Comparison of ENCODE assay signal across 10 cellular contexts in genomic region chr10:11255796-11256444, GRCh38.
A peak's percentile ranks its signal among the peaks of the same experiment; 100 is the strongest.
DNase-seq lines count a peak whose midpoint lies in the region; ATAC-seq, FAIRE-seq and TF ChIP-seq lines count a peak whose summit lies in the region.
"Had no signal": no experiment of that assay in that cellular context is flagged by ENCODE, and none has a peak within 500 bp of the region (broad histone marks: within the 10 kb centered on the region; RNA-seq: fewer than 3 reads in every experiment).

No MANE protein-coding gene starts in this region.

- 96 to 98% methylated on average over 5 to 7 of the region's 7 CpGs for WGBS in endodermal cell (ENCODE audit: insufficient coverage in 1 of 2, insufficient read length in 1 of 2), 2 experiments
- WGBS in prostate gland, result 78% methylated on average over 7 of the region's 7 CpGs
- WGBS in mammary epithelial cell (ENCODE audit: low coverage, missing lambda C conversion rate), result 66% methylated on average over 7 of the region's 7 CpGs

- H3K27me3 Mint-ChIP-seq in CD4-positive, alpha-beta T cell, result no peaks in the 10 kb centered on the region
- H3K27me3 Mint-ChIP-seq in endodermal cell (ENCODE audit: insufficient read depth), result no peaks in the 10 kb centered on the region

- no peaks in the 10 kb centered on the region for H4K20me1 ChIP-seq in mammary epithelial cell (ENCODE audit: insufficient read depth, low read length)

- peaks cover 8% of the 10 kb centered on the region for H3K4me1 ChIP-seq in effector memory CD4-positive, alpha-beta T cell (ENCODE audit: control insufficient read depth, insufficient read depth, low read length, poor library complexity, severe bottlenecking)
- H3K4me1 ChIP-seq in endodermal cell (ENCODE audit: control insufficient read depth, insufficient read depth, low read length) (no peaks in the 10 kb centered on the region), prostate gland (replicated peaks) (no peaks in the 10 kb centered on the region), mammary epithelial cell (ENCODE audit: insufficient read depth, low read length) (no peaks in the 10 kb centered on the region)
- H3K4me1 ChIP-seq: colonic mucosa had no signal

- H3K36me3 ChIP-seq in effector memory CD4-positive, alpha-beta T cell (ENCODE audit: control insufficient read depth, insufficient read depth, low read length), result peaks cover 83% of the 10 kb centered on the region
- H3K36me3 ChIP-seq in endodermal cell (ENCODE audit: control insufficient read depth, insufficient read depth, low read length) (peaks cover 91% of the 10 kb centered on the region), prostate gland (no peaks in the 10 kb centered on the region), mammary epithelial cell (ENCODE audit: insufficient read depth, low read length) (no peaks in the 10 kb centered on the region)
- H3K36me3 ChIP-seq: colonic mucosa had no signal

- H3K9ac ChIP-seq in endodermal cell (ENCODE audit: extremely low read depth, low read length, poor library complexity, severe bottlenecking) (no peak overlapping the region), mammary epithelial cell (ENCODE audit: insufficient read depth, low read length) (no peak overlapping the region)

- H3K4me1 Mint-ChIP-seq in CD4-positive, alpha-beta T cell (ENCODE audit: low read depth), result peaks cover 89% of the 10 kb centered on the region
- no peaks in the 10 kb centered on the region for H3K4me1 Mint-ChIP-seq in endodermal cell

- CTCF ChIA-PET in CD4-positive, alpha-beta T cell (lab: Charles Lee), result interaction anchor here (0.7 to 1.4 kb wide), 3 partner anchors 30 to 77 kb away, joined by 3 to 4 read pairs (median 4); no protein-coding TSS in a partner anchor
- CTCF ChIA-PET in mammary epithelial cell (lab: Charles Lee; ENCODE audit: low non-redundant PET), result no interaction called here

- no peak for DNase-seq in CD4-positive, alpha-beta T cell
- no peak for DNase-seq in GM19239 (ENCODE audit: insufficient read length, low spot score)
- peak; percentile 34 for DNase-seq in NCI-H1105 (lab: John Stamatoyannopoulos, UW)
- DNase-seq in effector memory CD4-positive, alpha-beta T cell, result no peak
- DNase-seq in endodermal cell, result no peak
- no peak for DNase-seq in prostate gland (ENCODE audit: low spot score)
- no peak for DNase-seq in mammary epithelial cell
- DNase-seq in GM20000 (ENCODE audit: low spot score), result no peak
- DNase-seq: colonic mucosa, DMS53 had no signal

- no peak for TF ChIP-seq CTCF in CD4-positive, alpha-beta T cell (IDR thresholded peaks at IDR 0.05)
- TF ChIP-seq CTCF in endodermal cell (conservative IDR thresholded peaks at IDR 0.05), result no peak
- TF ChIP-seq CTCF in prostate gland (IDR thresholded peaks at IDR 0.05), result no peak
- TF ChIP-seq CTCF in mammary epithelial cell (conservative IDR thresholded peaks at IDR 0.05 in 1 of 2, IDR thresholded peaks at IDR 0.05 in 1 of 2; ENCODE audit: extremely low read depth in 1 of 2, insufficient read depth in 1 of 2, low read depth in 1 of 2, low read length in 2 of 2), result no peak
- TF ChIP-seq CTCF in GM20000 (IDR thresholded peaks at IDR 0.05; ENCODE audit: extremely low read depth, missing control alignments), result no peak

- POLR2A ChIA-PET in CD4-positive, alpha-beta T cell (lab: Charles Lee), result interaction anchor here (0.6 kb wide), 1 partner anchor 29 kb away, joined by 5 read pairs; no protein-coding TSS in a partner anchor

- no peak for ATAC-seq in CD4-positive, alpha-beta T cell (ENCODE audit: poor library complexity)

- peak overlapping the region; percentile 26 for H3K27ac ChIP-seq in CD4-positive, alpha-beta T cell (ENCODE audit: low read depth, low read length)
- H3K27ac ChIP-seq in effector memory CD4-positive, alpha-beta T cell (ENCODE audit: insufficient read depth, low read length, poor library complexity, severe bottlenecking), result peak overlapping the region; percentile 51
- H3K27ac ChIP-seq in endodermal cell (ENCODE audit: low read depth, low read length) (no peak overlapping the region), prostate gland (no peak overlapping the region), mammary epithelial cell (ENCODE audit: insufficient read depth, low read depth, low read length) (no peak overlapping the region)
- H3K27ac ChIP-seq: colonic mucosa had no signal

- in situ Hi-C loops in mammary epithelial cell (cut with MboI; ENCODE audit: low sequenced_read_pairs in 2 of 2), result no loop called here

- H3K9me3 ChIP-seq in CD4-positive, alpha-beta T cell (ENCODE audit: control insufficient read depth, low read length), result no peaks in the 10 kb centered on the region
- H3K9me3 ChIP-seq in effector memory CD4-positive, alpha-beta T cell (ENCODE audit: control insufficient read depth, low read length), result no peaks in the 10 kb centered on the region
- H3K9me3 ChIP-seq in endodermal cell (ENCODE audit: control insufficient read depth, low read length) (no peaks in the 10 kb centered on the region), prostate gland (no peaks in the 10 kb centered on the region), mammary epithelial cell (replicated peaks; ENCODE audit: insufficient read depth, low read length) (peaks cover 22% of the 10 kb centered on the region)
- H3K9me3 ChIP-seq: colonic mucosa had no signal

- H3K4me3 ChIP-seq in effector memory CD4-positive, alpha-beta T cell (ENCODE audit: insufficient read depth, low read depth, low read length, poor library complexity, severe bottlenecking), result no peak overlapping the region
- H3K4me3 ChIP-seq in endodermal cell (ENCODE audit: low read length) (no peak overlapping the region), prostate gland (no peak overlapping the region), mammary epithelial cell (replicated peaks in 1 of 3; ENCODE audit: insufficient read depth in 1 of 3, low read depth in 2 of 3, low read length in 3 of 3) (no peak overlapping the region)
- H3K4me3 ChIP-seq: colonic mucosa had no signal

- no peak overlapping the region for H2AFZ ChIP-seq in mammary epithelial cell (ENCODE audit: low read depth, low read length)

- no peaks in the 10 kb centered on the region for H3K79me2 ChIP-seq in mammary epithelial cell (ENCODE audit: insufficient read depth, low read length)

- peak; percentile 79 for FAIRE-seq in GM19239 (lab: Jason Lieb, UNC)

- H3K4me2 ChIP-seq in mammary epithelial cell (ENCODE audit: insufficient read depth, low read depth, low read length), result no peak overlapping the region

- peaks cover 23% of the 10 kb centered on the region for H3K36me3 Mint-ChIP-seq in CD4-positive, alpha-beta T cell (ENCODE audit: low read depth)
- H3K36me3 Mint-ChIP-seq in endodermal cell (ENCODE audit: low read depth), result peaks cover 64% of the 10 kb centered on the region

- TF ChIP-seq POLR2A in prostate gland (IDR thresholded peaks at IDR 0.05), result no peak

- no peaks in the 10 kb centered on the region for H3K27me3 ChIP-seq in CD4-positive, alpha-beta T cell (ENCODE audit: control insufficient read depth, insufficient read depth, low read length)
- no peaks in the 10 kb centered on the region for H3K27me3 ChIP-seq in effector memory CD4-positive, alpha-beta T cell (replicated peaks; ENCODE audit: control insufficient read depth, insufficient read depth, low read length, poor library complexity, severe bottlenecking)
- H3K27me3 ChIP-seq in endodermal cell (ENCODE audit: control insufficient read depth, insufficient read depth, low read length, poor library complexity, severe bottlenecking) (no peaks in the 10 kb centered on the region), prostate gland (replicated peaks; ENCODE audit: insufficient read depth) (no peaks in the 10 kb centered on the region), mammary epithelial cell (ENCODE audit: insufficient read depth, low read length) (no peaks in the 10 kb centered on the region)
- H3K27me3 ChIP-seq: colonic mucosa had no signal

- intact Hi-C loops in CD4-positive, alpha-beta T cell (cut with DNase I, micrococcal nuclease), result loop anchor here in 1 of 2 experiments (5.0 kb wide), 1 partner anchor 79 kb away; no protein-coding TSS in a partner anchor
- intact Hi-C loops in prostate gland (cut with DNase I) (no loop called here), mammary epithelial cell (cut with micrococcal nuclease) (no loop called here)

- no peak overlapping the region for H3K4me3 Mint-ChIP-seq in CD4-positive, alpha-beta T cell
- no peak overlapping the region for H3K4me3 Mint-ChIP-seq in endodermal cell

- BruUV-seq in mammary epithelial cell (replicated peaks; lab: Mats Ljungman, UMichigan), result no TSS peak

- H3K9me3 Mint-ChIP-seq in CD4-positive, alpha-beta T cell, result no peaks in the 10 kb centered on the region
- H3K9me3 Mint-ChIP-seq in endodermal cell, result no peaks in the 10 kb centered on the region

- dilution Hi-C loops in mammary epithelial cell (cut with HindIII; ENCODE audit: low sequenced_read_pairs), result loop anchor here (5.0 kb wide), 1 partner anchor 81 kb away; no protein-coding TSS in a partner anchor

- peak overlapping the region; percentile 93 for H3K27ac Mint-ChIP-seq in CD4-positive, alpha-beta T cell
- H3K27ac Mint-ChIP-seq in endodermal cell, result no peak overlapping the region

Comparison
In these comparisons a context has a peak if more than half of its experiments do, and no peak if none do; other contexts are left out.
1. H3K27ac ChIP-seq: peak in CD4-positive, alpha-beta T cell (single experiment) and effector memory CD4-positive, alpha-beta T cell (single experiment); none in endodermal cell (single experiment), prostate gland (0 of 2) and mammary epithelial cell (single experiment).